In the genomic region with DNA sequence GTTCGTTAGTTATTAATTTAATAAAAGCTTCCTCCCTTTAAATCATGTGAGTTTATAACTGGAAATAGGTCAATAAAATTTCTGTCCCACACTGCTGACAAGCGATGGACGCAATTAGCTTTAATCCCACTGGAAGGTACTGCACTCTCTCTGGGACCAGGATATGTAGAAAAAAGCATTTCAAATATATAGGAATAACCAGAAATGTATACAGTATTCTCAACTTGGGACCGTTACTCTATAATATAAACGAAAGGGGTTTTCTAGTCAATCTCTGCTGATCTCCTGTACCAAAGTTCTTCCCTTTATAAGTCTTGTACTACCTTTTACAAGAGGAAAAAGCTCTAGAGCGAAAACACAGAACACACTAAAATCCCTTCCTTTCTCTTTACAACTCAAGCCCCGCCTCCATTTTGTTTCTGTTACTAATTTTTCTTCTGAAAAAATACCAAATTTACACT, we compare ENCODE assay signal across 9 cellular contexts. TPM values are rescaled to one million over a fixed set of nuclear protein-coding genes. Genes with fewer than 3 reads are reported as not detected.
DNase-seq lines count a peak whose midpoint lies in the region; ATAC-seq, FAIRE-seq and TF ChIP-seq lines count a peak whose summit lies in the region.
"Had no signal": no experiment of that assay in that cellular context is flagged by ENCODE, and none has a peak within 500 bp of the region (broad histone marks: within the 10 kb centered on the region; RNA-seq: fewer than 3 reads in every experiment).

No MANE protein-coding gene starts in this region.

- peak overlapping the region; percentile 98 for H3K9ac ChIP-seq in keratinocyte (ENCODE audit: control insufficient read depth, extremely low read depth, insufficient read depth, low read length)

- peak overlapping the region; percentile 80 for H2AFZ ChIP-seq in keratinocyte (ENCODE audit: control insufficient read depth, low read length)

- no peaks in the 10 kb centered on the region for H3K27me3 ChIP-seq in adrenal gland
- no peaks in the 10 kb centered on the region for H3K27me3 ChIP-seq in keratinocyte (ENCODE audit: control insufficient read depth, extremely low read depth, insufficient read depth, low read length)
- H3K27me3 ChIP-seq in upper lobe of left lung: no peaks in the 10 kb centered on the region

- WGBS in adrenal gland, 4 donors: 0 to 1% (median 1%) methylated on average over 7 of the region's 7 CpGs
- 6 to 8% methylated on average over 7 of the region's 7 CpGs for WGBS in upper lobe of left lung, 2 donors

- peaks cover 57% of the 10 kb centered on the region for H3K79me2 ChIP-seq in keratinocyte (ENCODE audit: control insufficient read depth, insufficient read depth, low read length)

- peak in 1 of 2 donors; percentile 23 for TF ChIP-seq POLR2A in adrenal gland (IDR thresholded peaks at IDR 0.05)
- peak in 2 of 4 donors; percentile 28 to 35 for TF ChIP-seq POLR2A in upper lobe of left lung (IDR thresholded peaks at IDR 0.05)

- H3K4me2 ChIP-seq in keratinocyte (ENCODE audit: control insufficient read depth, extremely low read depth, insufficient read depth, low read depth, low read length): peak overlapping the region; percentile 96

- H3K9me3 ChIP-seq in adrenal gland (replicated peaks in 1 of 3) (no peaks in the 10 kb centered on the region), keratinocyte (ENCODE audit: control insufficient read depth, low read depth, low read length) (no peaks in the 10 kb centered on the region), upper lobe of left lung (no peaks in the 10 kb centered on the region)
- H3K9me3 ChIP-seq: mucosa of descending colon had no signal

- ATAC-seq in upper lobe of left lung (ENCODE audit: low FRiP score in 2 of 2): no peak
- ATAC-seq in GM21529 (IDR thresholded peaks at IDR 0.05; ENCODE audit: unreplicated experiment): no peak
- no peak for ATAC-seq in HG02884 (IDR thresholded peaks at IDR 0.05; ENCODE audit: unreplicated experiment)
- ATAC-seq: mucosa of descending colon had no signal

- intact Hi-C loops in adrenal gland (cut with DNase I): loop anchor here in 1 of 2 donors (10.0 kb wide), 1 partner anchor 151 kb away; a partner anchor contains a TSS

- no peaks in the 10 kb centered on the region for H3K9me1 ChIP-seq in keratinocyte (ENCODE audit: control insufficient read depth, extremely low read depth, insufficient read depth, low read length)

- no peak for TF ChIP-seq EP300 in upper lobe of left lung (IDR thresholded peaks at IDR 0.05)

- H3K4me3 ChIP-seq in adrenal gland: peak overlapping the region in 3 of 4 donors; percentile 2 to 90 (median 11)
- H3K4me3 ChIP-seq in keratinocyte (ENCODE audit: control insufficient read depth in 2 of 3, extremely low read depth in 1 of 3, insufficient read depth in 2 of 3, low read depth in 1 of 3, low read length in 3 of 3): peak overlapping the region; percentile 75 to 91 (median 75)
- H3K4me3 ChIP-seq in upper lobe of left lung: peak overlapping the region; percentile 46 to 93 (median 84)

- no peak for FAIRE-seq in keratinocyte (lab: Jason Lieb, UNC)

- H3K36me3 ChIP-seq in adrenal gland (replicated peaks in 1 of 2) (no peaks in the 10 kb centered on the region), keratinocyte (ENCODE audit: control insufficient read depth in 2 of 2, extremely low read depth in 1 of 2, insufficient read depth in 2 of 2, low read length in 2 of 2) (no peaks in the 10 kb centered on the region), upper lobe of left lung (no peaks in the 10 kb centered on the region)

- H3K27ac ChIP-seq in adrenal gland: peak overlapping the region; percentile 97 to 100 (median 100)
- peak overlapping the region; percentile 90 for H3K27ac ChIP-seq in keratinocyte (ENCODE audit: control insufficient read depth, insufficient read depth, low read length)
- H3K27ac ChIP-seq in upper lobe of left lung: peak overlapping the region; percentile 99 to 100 (median 99)

- dilution Hi-C loops in keratinocyte (cut with MboI; ENCODE audit: extremely low pct_ligation_motif_present, low sequenced_read_pairs): no loop called here

- TF ChIP-seq CTCF in adrenal gland (IDR thresholded peaks at IDR 0.05): no peak
- TF ChIP-seq CTCF in keratinocyte (optimal IDR thresholded peaks at IDR 0.05 in 1 of 3, IDR thresholded peaks at IDR 0.05 in 1 of 3, conservative IDR thresholded peaks at IDR 0.05 in 1 of 3; ENCODE audit: extremely low read depth in 1 of 3, insufficient read depth in 2 of 3, low read length in 3 of 3): no peak
- no peak for TF ChIP-seq CTCF in upper lobe of left lung (IDR thresholded peaks at IDR 0.05)

- DNase-seq in AG20443 (ENCODE audit: low spot score) (peak; percentile 13), HT1080 (ENCODE audit: low read depth) (peak; percentile 40), adrenal gland (no peak), keratinocyte (ENCODE audit: low read depth, low spot score) (no peak), upper lobe of left lung (no peak)
- DNase-seq in activated T-cell treated with anti-CD3 and anti-CD28 coated beads, Interleukin-2, amount 50 U/mL, for 1 hour: no peak

- H4K20me1 ChIP-seq in keratinocyte (ENCODE audit: control insufficient read depth, extremely low read depth, insufficient read depth, low read length): peaks cover 2% of the 10 kb centered on the region

- H3K4me1 ChIP-seq in adrenal gland (replicated peaks in 1 of 2) (peaks cover 14 to 31% of the 10 kb centered on the region in 2 donors), keratinocyte (ENCODE audit: control insufficient read depth, extremely low read depth, insufficient read depth, low read length) (peaks cover 17% of the 10 kb centered on the region), upper lobe of left lung (peaks cover 22 to 29% (median 24%) of the 10 kb centered on the region in 4 donors)

RNA-seq across cellular contexts. Expression of a gene that starts 1.8 kb away (rescaled TPM):
- total RNA-seq in HT1080 (2014; rRNA removed; shearing (Covaris generic)): 10.7 and 13.5 TPM in 2 replicates
- polyA plus RNA-seq in HT1080 (2015; cell fraction: cytosol; rRNA removed): 10.5 and 13.0 TPM in 2 replicates
- polyA plus RNA-seq in HT1080 (2015; cell fraction: nucleus; rRNA removed): 38.7 and 40.0 TPM in 2 replicates
- 10 to 100 TPM in 6 of 8 donors, 1 to 10 TPM in 2; 6.3 to 18.7 (median 14.7) TPM for total RNA-seq in adrenal gland
- 10 to 100 TPM; 15.4 to 18.5 (median 15.4) TPM for polyA plus RNA-seq in adrenal gland
- 7.5 to 12.3 TPM (median 10.3 TPM) in 3 replicates for polyA plus RNA-seq in keratinocyte
- polyA plus RNA-seq in keratinocyte (2011; ENCODE audit: low read depth): 1.9 TPM
- 4.1 and 8.3 TPM in 2 replicates for polyA plus RNA-seq in keratinocyte (2011; cell fraction: cytosol; rRNA removed)
- polyA plus RNA-seq in keratinocyte (2011; cell fraction: nucleus; rRNA removed): 23.1 and 26.9 TPM in 2 replicates
- 5.5 TPM in 2 replicates for polyA plus RNA-seq in keratinocyte (2012; ENCODE audit: low replicate concordance)
- polyA minus RNA-seq in keratinocyte: 1.7 to 9.0 TPM (median 8.5 TPM) in 3 replicates
- 5.0 TPM for polyA minus RNA-seq in keratinocyte (2011; cell fraction: cytosol; rRNA and poly(A)+ RNA removed)
- polyA minus RNA-seq in keratinocyte (2011; cell fraction: nucleus; rRNA and poly(A)+ RNA removed): 8.8 and 15.1 TPM in 2 replicates
- 10 to 100 TPM; 10.8 to 25.1 (median 16.2) TPM for total RNA-seq in upper lobe of left lung

Comparison
In these comparisons a context has a peak if more than half of its experiments do, and no peak if none do; other contexts are left out.
1. DNase-seq: peak in AG20443 (single experiment) and HT1080 (single experiment); none in adrenal gland (0 of 7), keratinocyte (single experiment), upper lobe of left lung (0 of 2) and activated T-cell treated with anti-CD3 and anti-CD28 coated beads, Interleukin-2, amount 50 U/mL, for 1 hour (single experiment).
2. H3K4me3 ChIP-seq: peak in every context shown above with its lines; median percentile 84 in upper lobe of left lung; 75 in keratinocyte; 11 in adrenal gland.
3. Peak in every context shown above with its lines, with median percentiles within 50 percentile points of each other: H3K27ac ChIP-seq.